8 cellular contexts compared by ENCODE assay signal in genomic region chr18:21179590-21180220, GRCh38.
DNase-seq lines count a peak whose midpoint lies in the region; ATAC-seq and TF ChIP-seq lines count a peak whose summit lies in the region.

No MANE protein-coding gene starts in this region.

- H3K36me3 ChIP-seq in mesenchymal stem cell (ENCODE audit: control insufficient read depth in 1 of 2, insufficient read depth in 2 of 2, low read depth in 1 of 2, low read length in 2 of 2), result no peaks in the 10 kb centered on the region

- H2BK5ac ChIP-seq in mesenchymal stem cell (ENCODE audit: low read depth, low read length, poor library complexity, severe bottlenecking), result no peak overlapping the region

- H3K79me1 ChIP-seq in mesenchymal stem cell (replicated peaks; ENCODE audit: low read length, poor library complexity, severe bottlenecking), result no peaks in the 10 kb centered on the region

- POLR2A ChIA-PET in AG04450 (lab: Yijun Ruan, JAX), result interaction anchor here (0.7 kb wide), 1 partner anchor 68 kb away, joined by 4 read pairs; the partner anchor contains the start of gene ROCK1

- H3K9me3 ChIP-seq in AG04450 (ENCODE audit: control insufficient read depth, insufficient read depth, low read length), result no peaks in the 10 kb centered on the region
- H3K9me3 ChIP-seq in mesenchymal stem cell (ENCODE audit: control insufficient read depth, low read length), result no peaks in the 10 kb centered on the region

- H3K27ac ChIP-seq in AG04450 (ENCODE audit: low read depth, low read length) (no peak overlapping the region), mesenchymal stem cell (ENCODE audit: low read length, poor library complexity, severe bottlenecking) (no peak overlapping the region)

- no peak overlapping the region for H2AFZ ChIP-seq in mesenchymal stem cell (ENCODE audit: low read depth, low read length)

- CTCF ChIA-PET in AG04450 (lab: Charles Lee), result interaction anchor here (0.7 to 3.5 kb wide), 35 partner anchors 9 to 262 kb away, joined by 3 to 24 read pairs (median 5); partner anchors contain the start of gene ROCK1

- H3K18ac ChIP-seq in mesenchymal stem cell (ENCODE audit: low read depth in 1 of 2, low read length in 2 of 2), result no peak overlapping the region

- H3K27me3 ChIP-seq in AG04450 (ENCODE audit: control insufficient read depth, insufficient read depth, low read length) (no peaks in the 10 kb centered on the region), mesenchymal stem cell (ENCODE audit: control insufficient read depth in 1 of 2, insufficient read depth in 1 of 2, low read length in 2 of 2) (peaks cover 0 to 3% of the 10 kb centered on the region in 2 experiments)

- no peak overlapping the region for H3K4ac ChIP-seq in mesenchymal stem cell (ENCODE audit: low read depth in 1 of 2, low read length in 2 of 2)

- H4K91ac ChIP-seq in mesenchymal stem cell (ENCODE audit: low read length), result no peak overlapping the region

- no peak overlapping the region for H3K14ac ChIP-seq in mesenchymal stem cell (ENCODE audit: low read length in 2 of 2)

- H2BK12ac ChIP-seq in mesenchymal stem cell (ENCODE audit: low read length in 2 of 2), result no peak overlapping the region

- ATAC-seq in GM18498 (IDR thresholded peaks at IDR 0.05; ENCODE audit: unreplicated experiment), result peak; percentile 82
- ATAC-seq in HG03095 (IDR thresholded peaks at IDR 0.05; ENCODE audit: unreplicated experiment), result peak; percentile 72

- WGBS in mesenchymal stem cell, result 35% methylated on average over 7 of the region's 7 CpGs

- no peak overlapping the region for H2AK5ac ChIP-seq in mesenchymal stem cell (ENCODE audit: low read length, severe bottlenecking)

- peak overlapping the region; percentile 40 for H3K9ac ChIP-seq in mesenchymal stem cell (ENCODE audit: low read length)

- H2BK120ac ChIP-seq in mesenchymal stem cell (ENCODE audit: low read depth, low read length), result no peak overlapping the region

- H3K4me1 ChIP-seq in mesenchymal stem cell (ENCODE audit: control insufficient read depth, insufficient read depth, low read depth, low read length), result no peaks in the 10 kb centered on the region

- no peak overlapping the region for H3K4me2 ChIP-seq in mesenchymal stem cell (ENCODE audit: low read length, poor library complexity, severe bottlenecking)

- H2BK15ac ChIP-seq in mesenchymal stem cell (ENCODE audit: low read depth, poor library complexity, severe bottlenecking), result no peak overlapping the region

- peak; percentile 91 for TF ChIP-seq CTCF in AG04450 (IDR thresholded peaks at IDR 0.05; ENCODE audit: low read depth, low read length)
- TF ChIP-seq CTCF in WI38 (IDR thresholded peaks at IDR 0.05; ENCODE audit: low read depth, low read length), result peak; percentile 59

- no peak overlapping the region for H3K23ac ChIP-seq in mesenchymal stem cell (ENCODE audit: low read length in 2 of 2)

- H3K4me3 ChIP-seq in AG04450 (ENCODE audit: low read depth, low read length), result no peak overlapping the region
- H3K4me3 ChIP-seq in WI38 (ENCODE audit: low read depth, low read length), result no peak overlapping the region
- H3K4me3 ChIP-seq in mesenchymal stem cell (ENCODE audit: insufficient read depth in 1 of 2, low read depth in 1 of 2, low read length in 2 of 2), result no peak overlapping the region

- DNase-seq in AG04450 (ENCODE audit: low read depth, low spot score) (peak; percentile 45), NCI-H2196 (lab: John Stamatoyannopoulos, UW; ENCODE audit: unreplicated experiment) (peak; percentile 54), mesenchymal stem cell (peak; percentile 68), superior temporal gyrus (ENCODE audit: extremely low spot score) (peak; percentile 83)
- DNase-seq in effector CD4-positive, alpha-beta T cell, result peak; percentile 16

- H4K8ac ChIP-seq in mesenchymal stem cell (ENCODE audit: low read length), result no peak overlapping the region

Comparison
In these comparisons a context has a peak if more than half of its experiments do, and no peak if none do; other contexts are left out.
1. DNase-seq: peak in every context shown above with its lines; median percentile 83 in superior temporal gyrus; 68 in mesenchymal stem cell; 54 in NCI-H2196; 45 in AG04450; 16 in effector CD4-positive, alpha-beta T cell.